ENCODE assay signal across 15 cellular contexts in the genomic region with DNA sequence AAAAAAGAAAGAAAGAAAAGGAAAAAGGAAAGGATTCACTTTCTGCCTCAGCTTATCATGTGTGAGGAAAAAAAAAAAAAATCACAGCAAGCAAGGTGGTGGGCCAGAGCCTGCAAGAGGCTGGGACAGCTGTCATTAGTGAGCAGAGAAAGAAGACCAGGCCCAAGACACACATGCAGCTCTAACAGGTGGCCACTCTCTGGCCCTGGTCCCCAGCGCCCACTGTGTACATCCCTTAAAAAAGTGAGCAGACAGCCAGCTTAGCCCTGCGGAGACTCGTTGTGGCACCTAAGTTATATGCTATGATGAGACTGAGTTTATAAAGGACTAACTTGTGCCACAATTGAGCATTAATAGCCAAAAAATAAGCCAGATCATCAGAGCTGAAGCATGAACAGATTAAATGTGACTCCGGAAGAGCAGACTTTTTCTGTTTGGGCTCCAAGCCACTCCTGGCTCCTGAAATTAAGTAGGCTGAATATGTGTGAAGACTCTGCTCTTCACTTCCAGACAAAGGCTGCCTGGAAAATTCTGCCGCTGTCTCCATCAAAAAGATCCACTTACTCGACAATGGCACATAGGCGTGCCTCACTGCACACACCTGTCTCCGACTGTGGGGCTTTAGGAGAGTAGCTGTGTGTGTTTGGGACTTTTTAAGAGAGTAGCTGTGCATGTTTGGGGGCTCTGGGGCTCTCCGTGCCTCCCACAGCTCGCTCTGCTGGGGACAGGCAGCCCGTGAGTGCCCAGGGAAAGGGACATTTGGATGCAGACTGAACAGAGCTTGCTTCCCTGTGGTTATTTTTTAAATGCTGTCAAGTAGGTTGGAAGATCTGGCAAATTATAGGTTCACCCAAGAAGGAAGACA. TPM values are rescaled to one million over a fixed set of nuclear protein-coding genes. Genes with fewer than 3 reads are reported as not detected.
DNase-seq lines count a peak whose midpoint lies in the region; ATAC-seq and TF ChIP-seq lines count a peak whose summit lies in the region.
"Had no signal": no experiment of that assay in that cellular context is flagged by ENCODE, and none has a peak within 500 bp of the region (broad histone marks: within the 10 kb centered on the region; RNA-seq: fewer than 3 reads in every experiment).

No MANE protein-coding gene starts in this region.

- H3K4me3 ChIP-seq in heart right ventricle: no peak overlapping the region
- H3K4me3 ChIP-seq: GM12878 had no signal

- H3K27ac Mint-ChIP-seq in progenitor cell of endocrine pancreas: peak overlapping the region; percentile 62
- H3K27ac Mint-ChIP-seq: activated T-helper 17 cell treated with anti-CD3 and anti-CD28 coated beads, Interleukin-2, amount 50 U/mL, for 72 hours; naive thymus-derived CD8-positive, alpha-beta T cell had no signal

- H3K9me3 ChIP-seq in heart right ventricle: peaks cover 0 to 7% (median 2%) of the 10 kb centered on the region in 11 donors

- peaks cover 4% of the 10 kb centered on the region for H3K36me3 Mint-ChIP-seq in progenitor cell of endocrine pancreas (ENCODE audit: insufficient read depth)
- H3K36me3 Mint-ChIP-seq: naive thymus-derived CD8-positive, alpha-beta T cell had no signal

- 54 to 63% methylated on average over 11 of the region's 11 CpGs for WGBS in heart right ventricle, 2 donors

- H3K4me3 Mint-ChIP-seq in progenitor cell of endocrine pancreas (ENCODE audit: low read depth): no peak overlapping the region
- H3K4me3 Mint-ChIP-seq: activated T-helper 17 cell treated with anti-CD3 and anti-CD28 coated beads, Interleukin-2, amount 50 U/mL, for 72 hours; naive thymus-derived CD8-positive, alpha-beta T cell had no signal

- in situ Hi-C loops in G401 (cut with HindIII; ENCODE audit: low sequenced_read_pairs): no loop called here

- peak overlapping the region in 7 of 10 donors; percentile 3 to 64 (median 41) for H3K27ac ChIP-seq in heart right ventricle

- no peaks in the 10 kb centered on the region for H3K27me3 ChIP-seq in heart right ventricle

- H3K27me3 Mint-ChIP-seq in progenitor cell of endocrine pancreas: no peaks in the 10 kb centered on the region
- H3K27me3 Mint-ChIP-seq: activated T-helper 17 cell treated with anti-CD3 and anti-CD28 coated beads, Interleukin-2, amount 50 U/mL, for 72 hours; naive thymus-derived CD8-positive, alpha-beta T cell had no signal

- H3K9me3 Mint-ChIP-seq in progenitor cell of endocrine pancreas (ENCODE audit: low read depth): peaks cover 3% of the 10 kb centered on the region

- H3K4me1 Mint-ChIP-seq in progenitor cell of endocrine pancreas (ENCODE audit: low read depth): peaks cover 4% of the 10 kb centered on the region

- no peak for TF ChIP-seq CTCF in heart right ventricle (IDR thresholded peaks at IDR 0.05)
- no peak for TF ChIP-seq CTCF in progenitor cell of endocrine pancreas (IDR thresholded peaks at IDR 0.05; ENCODE audit: unreplicated experiment)

- H3K4me1 ChIP-seq in heart right ventricle: peaks cover 20 to 75% (median 53%) of the 10 kb centered on the region in 9 donors

- intact Hi-C loops in heart right ventricle (cut with DNase I): no loop called here

- ATAC-seq in heart right ventricle (peak in 7 of 8 donors; percentile 12 to 62 (median 56)), GM21367 (IDR thresholded peaks at IDR 0.05; ENCODE audit: unreplicated experiment) (no peak)
- ATAC-seq: activated T-helper 17 cell treated with anti-CD3 and anti-CD28 coated beads, Interleukin-2, amount 50 U/mL, for 72 hours; GM12878; naive thymus-derived CD8-positive, alpha-beta T cell had no signal

- DNase-seq in G401 (ENCODE audit: low spot score): peak; percentile 77
- DNase-seq in NCI-H446 treated with DMSO at 0.1 percent for 48 hours (lab: John Stamatoyannopoulos, UW): peak; percentile 57
- no peak for DNase-seq in heart right ventricle
- DNase-seq in progenitor cell of endocrine pancreas (ENCODE audit: low spot score, unreplicated experiment): no peak
- DNase-seq in NCI-H1092 (lab: John Stamatoyannopoulos, UW): no peak
- no peak for DNase-seq in NCI-H1105 (lab: John Stamatoyannopoulos, UW)
- DNase-seq in activated CD4-positive, alpha-beta T cell treated with anti-CD3 and anti-CD28 coated beads, Interleukin-2, amount 50 U/mL, for 48 hours: no peak
- DNase-seq: central memory CD4-positive, alpha-beta T cell; H7; naive thymus-derived CD8-positive, alpha-beta T cell; NCI-H1694 treated with DMSO at 0.1 percent for 48 hours; NCI-H69 had no signal

- H3K36me3 ChIP-seq in heart right ventricle: no peaks in the 10 kb centered on the region

RNA-seq across cellular contexts. Expression of a gene that starts 55.0 kb away (rescaled TPM):
- 17.8 and 27.3 TPM in 2 replicates for total RNA-seq in G401 (2014; rRNA removed; shearing (Covaris generic))
- 10 to 100 TPM; 16.2 to 46.1 (median 27.9) TPM for total RNA-seq in heart right ventricle
- polyA plus RNA-seq in heart right ventricle: 10 to 100 TPM in 1 of 2 donors, 1 to 10 TPM in 1; 9.7 to 10.9 TPM
- total RNA-seq in progenitor cell of endocrine pancreas: 13.2 and 15.2 TPM in 2 replicates

Comparison
In these comparisons a context has a peak if more than half of its experiments do, and no peak if none do; other contexts are left out.
1. DNase-seq: peak in G401 (single experiment) and NCI-H446 treated with DMSO at 0.1 percent for 48 hours (single experiment); none in heart right ventricle (0 of 2), progenitor cell of endocrine pancreas (single experiment), NCI-H1092 (single experiment), NCI-H1105 (single experiment) and activated CD4-positive, alpha-beta T cell treated with anti-CD3 and anti-CD28 coated beads, Interleukin-2, amount 50 U/mL, for 48 hours (0 of 2).